Comparison of ENCODE assay signal across 15 cellular contexts in genomic region chr13:73952683-73953082, GRCh38.
DNase-seq lines count a peak whose midpoint lies in the region; ATAC-seq and TF ChIP-seq lines count a peak whose summit lies in the region.
"Had no signal": no experiment of that assay in that cellular context is flagged by ENCODE, and none has a peak within 500 bp of the region (broad histone marks: within the 10 kb centered on the region; RNA-seq: fewer than 3 reads in every experiment).

No MANE protein-coding gene starts in this region.

- H3K27me3 ChIP-seq in AG04450 (ENCODE audit: control insufficient read depth, insufficient read depth, low read length) (no peaks in the 10 kb centered on the region), SJCRH30 (no peaks in the 10 kb centered on the region), tibial artery (no peaks in the 10 kb centered on the region)
- H3K27me3 ChIP-seq: stomach had no signal

- H3K27ac ChIP-seq in AG04450 (ENCODE audit: low read depth, low read length) (peak overlapping the region; percentile 53), SJCRH30 (no peak overlapping the region), tibial artery (no peak overlapping the region)
- H3K27ac ChIP-seq: stomach had no signal

- TF ChIP-seq CTCF in AG04450 (IDR thresholded peaks at IDR 0.05; ENCODE audit: low read depth, low read length) (no peak), tibial artery (IDR thresholded peaks at IDR 0.05) (no peak)

- POLR2A ChIA-PET in AG04450 (lab: Yijun Ruan, JAX), result interaction anchor here (1.1 to 1.4 kb wide), 2 partner anchors 12 to 14 kb away, joined by 3 read pairs; no protein-coding TSS in a partner anchor

- DNase-seq in AG04450 (ENCODE audit: low read depth, low spot score), result peak; percentile 39
- DNase-seq in Daoy (ENCODE audit: low read depth), result peak; percentile 4
- DNase-seq in SJCRH30, result peak; percentile 11 to 25
- DNase-seq in glomerular visceral epithelial cell (ENCODE audit: extremely low spot score), result peak; percentile 7
- no peak for DNase-seq in tibial artery
- no peak for DNase-seq in activated CD8-positive, alpha-beta memory T cell treated with anti-CD3 and anti-CD28 coated beads, Interleukin-2, amount 50 U/mL, for 4 hours
- DNase-seq: activated gamma-delta T cell treated with Interleukin-2 at 50 U/mL for 16 hours, DMS 273 treated with DMSO at 0.1 percent for 48 hours, NCI-H187 treated with DMSO at 0.1 percent for 48 hours, NCI-H510A treated with DMSO at 0.1 percent for 48 hours, SK-N-SH, stomach had no signal

- H3K36me3 ChIP-seq in SJCRH30 (no peaks in the 10 kb centered on the region), tibial artery (no peaks in the 10 kb centered on the region)
- H3K36me3 ChIP-seq: stomach had no signal

- H3K9me3 ChIP-seq in AG04450 (ENCODE audit: control insufficient read depth, insufficient read depth, low read length) (no peaks in the 10 kb centered on the region), SJCRH30 (replicated peaks) (no peaks in the 10 kb centered on the region), tibial artery (no peaks in the 10 kb centered on the region)
- H3K9me3 ChIP-seq: SK-N-SH, stomach had no signal

- H3K4me1 ChIP-seq in SJCRH30 (peaks cover 14% of the 10 kb centered on the region), tibial artery (peaks cover 0 to 18% (median 0%) of the 10 kb centered on the region in 4 donors)

- H3K4me3 ChIP-seq in AG04450 (ENCODE audit: low read depth, low read length), result no peak overlapping the region
- no peak overlapping the region for H3K4me3 ChIP-seq in SJCRH30
- H3K4me3 ChIP-seq in tibial artery, result no peak overlapping the region
- H3K4me3 ChIP-seq: stomach had no signal

- CTCF ChIA-PET in AG04450 (lab: Charles Lee), result interaction anchor here (0.5 kb wide), 1 partner anchor 68 kb away, joined by 3 read pairs; no protein-coding TSS in a partner anchor

- intact Hi-C loops in tibial artery (cut with DNase I; ENCODE audit: low total_unique reads), result no loop called here

- ATAC-seq in HG03439 (IDR thresholded peaks at IDR 0.05; ENCODE audit: unreplicated experiment), result no peak
- no peak for ATAC-seq in HG02759 (IDR thresholded peaks at IDR 0.05; ENCODE audit: unreplicated experiment)
- ATAC-seq: left lobe of liver had no signal

Comparison
In these comparisons a context has a peak if more than half of its experiments do, and no peak if none do; other contexts are left out.
1. DNase-seq: peak in AG04450 (single experiment), Daoy (single experiment), SJCRH30 (2 of 2) and glomerular visceral epithelial cell (single experiment); none in tibial artery (0 of 2) and activated CD8-positive, alpha-beta memory T cell treated with anti-CD3 and anti-CD28 coated beads, Interleukin-2, amount 50 U/mL, for 4 hours (single experiment).